20 cellular contexts compared by ENCODE assay signal in the genomic region with DNA sequence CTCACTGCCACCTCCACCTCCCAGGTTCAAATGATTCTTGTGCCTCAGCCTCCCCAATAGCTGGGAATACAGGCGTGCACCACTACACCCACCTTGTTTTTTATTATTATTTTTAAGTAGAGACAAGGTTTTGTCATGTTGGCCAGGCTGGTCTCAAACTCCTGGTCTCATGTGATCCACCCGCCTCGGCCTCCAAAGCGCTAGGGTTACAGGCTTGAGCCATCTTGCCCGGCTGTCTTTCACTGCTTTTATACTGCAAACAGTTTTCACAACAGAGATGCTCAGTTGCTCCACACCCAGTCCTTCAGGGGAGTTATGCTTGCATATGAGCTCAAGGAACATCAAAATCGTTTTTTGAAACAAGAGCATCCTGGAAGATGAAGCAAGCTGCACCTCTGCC. TPM values are rescaled to one million over a fixed set of nuclear protein-coding genes. Genes with fewer than 3 reads are reported as not detected.
A peak's percentile ranks its signal among the peaks of the same experiment; 100 is the strongest.
DNase-seq lines count a peak whose midpoint lies in the region; ATAC-seq and TF ChIP-seq lines count a peak whose summit lies in the region.
"Had no signal": no experiment of that assay in that cellular context is flagged by ENCODE, and none has a peak within 500 bp of the region (broad histone marks: within the 10 kb centered on the region; RNA-seq: fewer than 3 reads in every experiment).

No MANE protein-coding gene starts in this region.

- H3K4me2 ChIP-seq in SK-N-SH = no peak overlapping the region

- peak overlapping the region; percentile 97 for H3K4me3 ChIP-seq in ACC112 (ENCODE audit: low read depth, low read length)
- H3K4me3 ChIP-seq in NB4 (ENCODE audit: low read depth, low read length) = no peak overlapping the region
- no peak overlapping the region for H3K4me3 ChIP-seq in endodermal cell (ENCODE audit: low read length)
- no peak overlapping the region for H3K4me3 ChIP-seq in SK-N-SH (ENCODE audit: low read depth in 2 of 2, low read length in 1 of 2)

- no peaks in the 10 kb centered on the region for H3F3A ChIP-seq in SK-N-SH (replicated peaks; ENCODE audit: insufficient read depth)

- H3K27me3 Mint-ChIP-seq in endodermal cell (ENCODE audit: insufficient read depth) = peaks cover 39% of the 10 kb centered on the region
- H3K27me3 Mint-ChIP-seq in nephron (ENCODE audit: low read depth) = peaks cover 80% of the 10 kb centered on the region

- TF ChIP-seq CTCF in NB4 (IDR thresholded peaks at IDR 0.05; ENCODE audit: low read depth, low read length) (no peak), endodermal cell (conservative IDR thresholded peaks at IDR 0.05) (no peak), nephron (IDR thresholded peaks at IDR 0.05; ENCODE audit: unreplicated experiment in 3 of 3) (no peak), SK-N-SH (IDR thresholded peaks at IDR 0.05) (no peak)

- H3K36me3 ChIP-seq in ACC112 (ENCODE audit: insufficient read depth, low read length) = no peaks in the 10 kb centered on the region
- H3K36me3 ChIP-seq in endodermal cell (ENCODE audit: control insufficient read depth, insufficient read depth, low read length) = no peaks in the 10 kb centered on the region
- H3K36me3 ChIP-seq in SK-N-SH (replicated peaks in 1 of 2; ENCODE audit: control insufficient read depth in 1 of 2, insufficient read depth in 2 of 2, low read length in 1 of 2) = no peaks in the 10 kb centered on the region
- H3K36me3 ChIP-seq: ascending aorta, gastroesophageal sphincter had no signal

- TF ChIP-seq EP300 in SK-N-SH (IDR thresholded peaks at IDR 0.05; ENCODE audit: borderline replicate concordance in 1 of 2, low read depth in 1 of 2, low read length in 1 of 2) = no peak

- POLR2A ChIA-PET in SK-N-SH (lab: Yijun Ruan, JAX) = no interaction called here

- H3K79me2 ChIP-seq in ACC112 (ENCODE audit: control insufficient read depth, insufficient read depth, low read length, unreplicated experiment) = no peaks in the 10 kb centered on the region
- no peaks in the 10 kb centered on the region for H3K79me2 ChIP-seq in SK-N-SH (ENCODE audit: insufficient read depth)

- no peak overlapping the region for H3K27ac ChIP-seq in ACC112 (ENCODE audit: low read depth, low read length)
- no peak overlapping the region for H3K27ac ChIP-seq in endodermal cell (ENCODE audit: low read depth, low read length)
- no peak overlapping the region for H3K27ac ChIP-seq in SK-N-SH (ENCODE audit: low read depth in 2 of 2, low read length in 1 of 2)
- H3K27ac ChIP-seq: ascending aorta, gastroesophageal sphincter had no signal

- CTCF ChIA-PET in SK-N-SH (lab: Yijun Ruan, JAX) = interaction anchor here (1.3 kb wide), 1 partner anchor 10 kb away, joined by 3 read pairs; no protein-coding TSS in a partner anchor

- no peak overlapping the region for H3K27ac Mint-ChIP-seq in endodermal cell
- H3K27ac Mint-ChIP-seq in nephron = no peak overlapping the region
- H3K27ac Mint-ChIP-seq: CD8-positive, alpha-beta T cell; IgD-negative memory B cell; immature natural killer cell; stimulated activated naive CD8-positive, alpha-beta T cell treated with anti-CD3 and anti-CD28 coated beads, Interleukin-15, Interleukin-2, amounts not matched to agents 100 ng/mL and 50 ng/mL, for 24 hours had no signal

- H3K9me3 ChIP-seq in endodermal cell (ENCODE audit: control insufficient read depth, low read length) (no peaks in the 10 kb centered on the region), SK-N-SH (no peaks in the 10 kb centered on the region)
- H3K9me3 ChIP-seq: ascending aorta, gastroesophageal sphincter had no signal

- DNase-seq in NB4 (ENCODE audit: low read depth) (peak; percentile 15), endodermal cell (peak; percentile 52), SK-N-SH (no peak)
- no peak for DNase-seq in stimulated activated naive CD8-positive, alpha-beta T cell treated with anti-CD3 and anti-CD28 coated beads, Interleukin-15, Interleukin-2, amounts not matched to agents 100 U/mL and 50 U/mL, for 24 hours
- no peak for DNase-seq in NK-92 treated with Interleukin-12 subunit alpha and Interleukin-12 subunit beta, amount 100 ng/mL, for 24 hours (lab: John Stamatoyannopoulos, UW)
- no peak for DNase-seq in central memory CD4-positive, alpha-beta T cell
- DNase-seq: activated CD4-positive, alpha-beta T cell treated with anti-CD3 and anti-CD28 coated beads for 48 hours; activated naive CD4-positive, alpha-beta T cell; CD8-positive, alpha-beta T cell; immature natural killer cell; MV-4-11; NCI-H2029 treated with DMSO at 0.1 percent for 48 hours; NCI-H510A had no signal

- no peaks in the 10 kb centered on the region for H3K27me3 ChIP-seq in ACC112 (ENCODE audit: insufficient read depth, low read length)
- H3K27me3 ChIP-seq in endodermal cell (ENCODE audit: control insufficient read depth, insufficient read depth, low read length, poor library complexity, severe bottlenecking) = peaks cover 59% of the 10 kb centered on the region
- peaks cover 32% of the 10 kb centered on the region for H3K27me3 ChIP-seq in SK-N-SH (ENCODE audit: insufficient read depth)
- H3K27me3 ChIP-seq: ascending aorta had no signal

- ATAC-seq in stimulated activated naive CD8-positive, alpha-beta T cell treated with anti-CD3 and anti-CD28 coated beads, Interleukin-15, Interleukin-2, amounts not matched to agents 100 U/mL and 50 U/mL, for 24 hours = no peak
- ATAC-seq: CD8-positive, alpha-beta T cell; gastroesophageal sphincter had no signal

- peak overlapping the region; percentile 73 for H3K4me3 Mint-ChIP-seq in endodermal cell
- peak overlapping the region; percentile 29 to 84 (median 41) for H3K4me3 Mint-ChIP-seq in nephron
- H3K4me3 Mint-ChIP-seq: CD8-positive, alpha-beta T cell had no signal

- no peak overlapping the region for H3K9ac ChIP-seq in endodermal cell (ENCODE audit: extremely low read depth, low read length, poor library complexity, severe bottlenecking)
- no peak overlapping the region for H3K9ac ChIP-seq in SK-N-SH

- H3K36me3 Mint-ChIP-seq in endodermal cell (ENCODE audit: low read depth) (no peaks in the 10 kb centered on the region), nephron (ENCODE audit: low read depth) (no peaks in the 10 kb centered on the region)
- H3K36me3 Mint-ChIP-seq: CD8-positive, alpha-beta T cell had no signal

- H2AFZ ChIP-seq in ACC112 (ENCODE audit: low read length, unreplicated experiment) (no peak overlapping the region), SK-N-SH (ENCODE audit: low read depth) (no peak overlapping the region)

- H3K4me1 ChIP-seq in ACC112 (ENCODE audit: control insufficient read depth, insufficient read depth, low read length, unreplicated experiment) = peaks cover 21% of the 10 kb centered on the region
- H3K4me1 ChIP-seq in endodermal cell (ENCODE audit: control insufficient read depth, insufficient read depth, low read length) = peaks cover 7% of the 10 kb centered on the region
- H3K4me1 ChIP-seq in SK-N-SH (ENCODE audit: control insufficient read depth in 1 of 2, insufficient read depth in 2 of 2, low read depth in 1 of 2, low read length in 1 of 2) = peaks cover 0 to 38% of the 10 kb centered on the region in 2 experiments; a peak in 1 of 4 replicates

- no peak for TF ChIP-seq POLR2A in NB4 (IDR thresholded peaks at IDR 0.05; ENCODE audit: extremely low read depth, insufficient read length)

- TF ChIP-seq RAD21 in SK-N-SH (IDR thresholded peaks at IDR 0.05; ENCODE audit: low read length) = no peak

- H3K9me3 Mint-ChIP-seq in endodermal cell (no peaks in the 10 kb centered on the region), nephron (no peaks in the 10 kb centered on the region)
- H3K9me3 Mint-ChIP-seq: CD8-positive, alpha-beta T cell; stimulated activated naive CD8-positive, alpha-beta T cell treated with anti-CD3 and anti-CD28 coated beads, Interleukin-15, Interleukin-2, amounts not matched to agents 100 ng/mL and 50 ng/mL, for 24 hours had no signal

- no peaks in the 10 kb centered on the region for H3K9me2 ChIP-seq in SK-N-SH

- H3K4me1 Mint-ChIP-seq in endodermal cell (peaks cover 12% of the 10 kb centered on the region), nephron (peaks cover 17% of the 10 kb centered on the region)

- WGBS in endodermal cell (ENCODE audit: insufficient coverage in 1 of 2, insufficient read length in 1 of 2), 2 experiments = 79 to 86% methylated on average over 5 of the region's 6 CpGs
- WGBS in SK-N-SH (ENCODE audit: low lambda C conversion rate) = 84% methylated on average over 6 of the region's 6 CpGs

- no peaks in the 10 kb centered on the region for H4K20me1 ChIP-seq in SK-N-SH (ENCODE audit: insufficient read depth)

TF ChIP-seq in SK-N-SH, 30 proteins besides CTCF, POLR2A, EP300 and RAD21 (continues in another document):
- no peak for TF ChIP-seq SIN3A (IDR thresholded peaks at IDR 0.05; ENCODE audit: borderline replicate concordance, low read depth, low read length)
- no peak for TF ChIP-seq TCF12 (IDR thresholded peaks at IDR 0.05)
- no peak for TF ChIP-seq MXI1 (IDR thresholded peaks at IDR 0.05; ENCODE audit: low read depth, low read length)
- no peak for TF ChIP-seq POLR2AphosphoS5 (IDR thresholded peaks at IDR 0.05; ENCODE audit: low read depth, low read length)
- TF ChIP-seq ELF1 (IDR thresholded peaks at IDR 0.05) = no peak
- TF ChIP-seq FOXJ3 (CRISPR knock-in tag; IDR thresholded peaks at IDR 0.05) = no peak
- TF ChIP-seq, protein P1, sequence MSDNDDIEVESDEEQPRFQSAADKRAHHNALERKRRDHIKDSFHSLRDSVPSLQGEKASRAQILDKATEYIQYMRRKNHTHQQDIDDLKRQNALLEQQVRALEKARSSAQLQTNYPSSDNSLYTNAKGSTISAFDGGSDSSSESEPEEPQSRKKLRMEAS (IDR thresholded peaks at IDR 0.05; ENCODE audit: low read depth) = no peak
- no peak for TF ChIP-seq RXRA (IDR thresholded peaks at IDR 0.05; ENCODE audit: borderline replicate concordance, low read depth)

RNA-seq across cellular contexts. Expression of a gene that starts 1.3 kb away (rescaled TPM):
- total RNA-seq in endodermal cell = 1 to 10 TPM; 2.7 to 3.7 TPM
- polyA plus RNA-seq in endodermal cell (2013, experiment 1 of 2) = 1.6 TPM
- polyA plus RNA-seq in endodermal cell (2013, experiment 2 of 2) = 0.54 TPM
- polyA plus RNA-seq in SK-N-SH (2012; rRNA removed) = 0.36 and 0.49 TPM in 2 replicates
- polyA plus RNA-seq in SK-N-SH (2012; cell fraction: cytosol; rRNA removed) = 0.39 and 0.60 TPM in 2 replicates
- 0.41 and 0.58 TPM in 2 replicates for polyA plus RNA-seq in SK-N-SH (2012; cell fraction: nucleus; rRNA removed)
- total RNA-seq: ascending aorta; CD8-positive, alpha-beta T cell had no signal
- polyA plus RNA-seq: IgD-negative memory B cell, immature natural killer cell, neural cell had no signal

Comparison
In these comparisons a context has a peak if more than half of its experiments do, and no peak if none do; other contexts are left out.
1. DNase-seq: peak in NB4 (single experiment) and endodermal cell (single experiment); none in stimulated activated naive CD8-positive, alpha-beta T cell treated with anti-CD3 and anti-CD28 coated beads, Interleukin-15, Interleukin-2, amounts not matched to agents 100 U/mL and 50 U/mL, for 24 hours (single experiment), SK-N-SH (single experiment), NK-92 treated with Interleukin-12 subunit alpha and Interleukin-12 subunit beta, amount 100 ng/mL, for 24 hours (single experiment) and central memory CD4-positive, alpha-beta T cell (single experiment).